In genomic region chr3:57221883-57222282, GRCh38 we compare ENCODE assay signal across 9 cellular contexts. TPM values are rescaled to one million over a fixed set of nuclear protein-coding genes. Genes with fewer than 3 reads are reported as not detected.
DNase-seq lines count a peak whose midpoint lies in the region; TF ChIP-seq lines count a peak whose summit lies in the region.
"Had no signal": no experiment of that assay in that cellular context is flagged by ENCODE, and none has a peak within 500 bp of the region (broad histone marks: within the 10 kb centered on the region; RNA-seq: fewer than 3 reads in every experiment).

No MANE protein-coding gene starts in this region.

- no peak overlapping the region for H3K4me3 Mint-ChIP-seq in endodermal cell
- peak overlapping the region; percentile 21 for H3K4me3 Mint-ChIP-seq in neural crest cell

- no peaks in the 10 kb centered on the region for H3K36me3 ChIP-seq in endodermal cell (ENCODE audit: control insufficient read depth, insufficient read depth, low read length)

- no peaks in the 10 kb centered on the region for H3K27me3 ChIP-seq in endodermal cell (ENCODE audit: control insufficient read depth, insufficient read depth, low read length, poor library complexity, severe bottlenecking)

- peaks cover 8% of the 10 kb centered on the region for H3K4me1 Mint-ChIP-seq in endodermal cell
- peaks cover 13% of the 10 kb centered on the region for H3K4me1 Mint-ChIP-seq in neural crest cell

- no peak overlapping the region for H3K4me3 ChIP-seq in endodermal cell (ENCODE audit: low read length)

- peaks cover 3% of the 10 kb centered on the region for H3K4me1 ChIP-seq in endodermal cell (ENCODE audit: control insufficient read depth, insufficient read depth, low read length)

- H3K27ac ChIP-seq in endodermal cell (ENCODE audit: low read depth, low read length): no peak overlapping the region

- no peaks in the 10 kb centered on the region for H3K9me3 Mint-ChIP-seq in endodermal cell
- H3K9me3 Mint-ChIP-seq in neural crest cell: peaks cover 2% of the 10 kb centered on the region

- TF ChIP-seq CTCF in endodermal cell (conservative IDR thresholded peaks at IDR 0.05): peak; percentile 70
- TF ChIP-seq CTCF in neural crest cell (conservative IDR thresholded peaks at IDR 0.05): peak; percentile 52

- no peak for TF ChIP-seq POLR2A in erythroblast (IDR thresholded peaks at IDR 0.05; ENCODE audit: low read length)

- 33 to 68% methylated on average over 1 to 2 of the region's 2 CpGs for WGBS in endodermal cell (ENCODE audit: insufficient coverage in 1 of 2, insufficient read length in 1 of 2), 2 experiments

- H3K36me3 Mint-ChIP-seq in endodermal cell (ENCODE audit: low read depth) (peaks cover 2% of the 10 kb centered on the region), neural crest cell (ENCODE audit: low read depth) (no peaks in the 10 kb centered on the region)

- H3K27me3 Mint-ChIP-seq in endodermal cell (ENCODE audit: insufficient read depth): no peaks in the 10 kb centered on the region
- no peaks in the 10 kb centered on the region for H3K27me3 Mint-ChIP-seq in neural crest cell (ENCODE audit: low read depth)

- no peaks in the 10 kb centered on the region for H3K9me3 ChIP-seq in endodermal cell (ENCODE audit: control insufficient read depth, low read length)

- H3K27ac Mint-ChIP-seq in endodermal cell: no peak overlapping the region
- no peak overlapping the region for H3K27ac Mint-ChIP-seq in neural crest cell (ENCODE audit: unreplicated experiment)

- no peak overlapping the region for H3K9ac ChIP-seq in endodermal cell (ENCODE audit: extremely low read depth, low read length, poor library complexity, severe bottlenecking)

- DNase-seq in EH (ENCODE audit: low read depth): peak; percentile 45
- DNase-seq in NCI-H146 (lab: John Stamatoyannopoulos, UW): peak; percentile 21
- DNase-seq in endodermal cell: no peak
- DNase-seq in neural crest cell (ENCODE audit: low read depth, low spot score): no peak
- no peak for DNase-seq in activated CD4-positive, alpha-beta T cell treated with anti-CD3 and anti-CD28 coated beads for 4 hours
- DNase-seq in erythroblast (lab: John Stamatoyannopoulos, UW): no peak
- DNase-seq in NCI-H2081 treated with DMSO at 0.1 percent for 48 hours (lab: John Stamatoyannopoulos, UW): no peak
- DNase-seq: NCI-H2029 treated with DMSO at 0.1 percent for 48 hours; stimulated activated CD4-positive, alpha-beta T cell treated with anti-CD3 and anti-CD28 coated beads, Interleukin-2, amount 100 ng/mL, for 24 hours had no signal

RNA-seq across cellular contexts. Expression of gene APPL1, which starts 5.6 kb away (rescaled TPM):
- total RNA-seq in endodermal cell: 10 to 100 TPM; 46.9 to 61.1 TPM
- 20.8 TPM for polyA plus RNA-seq in endodermal cell (2013, experiment 1 of 2)
- 23.9 TPM for polyA plus RNA-seq in endodermal cell (2013, experiment 2 of 2)
- 27.5 and 28.9 TPM in 2 replicates for total RNA-seq in neural crest cell

RNA-seq across cellular contexts. Expression of gene HESX1, which starts 22.1 kb away (rescaled TPM):
- total RNA-seq in endodermal cell (1 to 10 TPM; 3.8 to 8.0 TPM), neural crest cell (0.98 and 1.7 TPM in 2 replicates)
- 6.6 TPM for polyA plus RNA-seq in endodermal cell (2013, experiment 1 of 2)
- polyA plus RNA-seq in endodermal cell (2013, experiment 2 of 2): 4.8 TPM

RNA-seq across cellular contexts. Expression of gene IL17RD, which starts 56.7 kb away (rescaled TPM):
- 10 to 100 TPM; 47.1 to 71.3 TPM for total RNA-seq in endodermal cell
- 51.2 TPM for polyA plus RNA-seq in endodermal cell (2013, experiment 1 of 2)
- polyA plus RNA-seq in endodermal cell (2013, experiment 2 of 2): 54.8 TPM
- 51.9 and 52.1 TPM in 2 replicates for total RNA-seq in neural crest cell

Comparison
In these comparisons a context has a peak if more than half of its experiments do, and no peak if none do; other contexts are left out.
1. DNase-seq: peak in EH (single experiment) and NCI-H146 (single experiment); none in endodermal cell (single experiment), neural crest cell (single experiment), activated CD4-positive, alpha-beta T cell treated with anti-CD3 and anti-CD28 coated beads for 4 hours (0 of 2), erythroblast (0 of 2) and NCI-H2081 treated with DMSO at 0.1 percent for 48 hours (single experiment).